8 cellular contexts compared by ENCODE assay signal in the genomic region with DNA sequence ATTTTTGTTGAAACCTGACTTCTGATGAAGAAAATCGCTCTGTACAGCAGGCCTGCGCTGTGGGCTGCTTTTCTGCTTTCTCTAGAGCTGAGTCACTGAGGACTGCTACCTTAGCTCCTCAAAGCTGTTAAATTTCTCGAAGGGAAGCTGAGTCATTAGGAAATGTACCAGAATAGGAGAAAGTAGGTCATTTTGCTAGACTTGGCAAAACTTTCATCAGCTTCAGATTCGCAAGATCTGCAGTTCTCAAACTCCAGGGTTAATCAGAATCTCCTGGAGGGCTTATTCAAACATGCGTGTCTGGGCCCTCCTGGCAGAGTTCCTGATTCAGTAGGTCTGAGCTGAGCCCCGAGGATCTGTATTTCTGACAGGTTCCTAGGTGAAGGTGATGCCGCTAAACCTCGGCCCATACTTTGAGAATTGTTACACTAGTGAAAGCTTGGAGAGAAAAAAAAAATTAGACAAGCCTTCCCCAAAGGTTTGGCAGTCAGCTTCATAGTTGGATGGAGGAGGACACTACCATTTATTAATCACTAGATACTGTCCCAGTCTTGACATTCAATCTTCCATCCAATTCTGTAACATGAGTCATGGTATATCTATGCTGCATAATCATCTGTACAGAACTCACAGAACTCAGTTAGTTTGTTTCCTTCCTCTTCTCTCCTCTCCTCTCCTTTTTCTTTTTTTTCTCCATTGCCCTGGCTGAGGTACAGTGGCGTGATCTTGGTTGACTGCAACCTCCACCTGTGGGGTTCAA.
A peak's percentile ranks its signal among the peaks of the same experiment; 100 is the strongest.
DNase-seq lines count a peak whose midpoint lies in the region; ATAC-seq and TF ChIP-seq lines count a peak whose summit lies in the region.

No MANE protein-coding gene starts in this region.

- CTCF ChIA-PET in HEK293 (lab: Yijun Ruan, JAX), result interaction anchor here (0.7 kb wide), 1 partner anchor 389 kb away, joined by 4 read pairs; no protein-coding TSS in a partner anchor
- CTCF ChIA-PET in WTC11 (lab: Charles Lee), result no interaction called here

- H3K4me1 ChIP-seq in HEK293 (ENCODE audit: control insufficient read depth, insufficient read depth, low read length) (no peaks in the 10 kb centered on the region; the same call in 1 of the 2 replicates), BE2C (no peaks in the 10 kb centered on the region)

- H3K27ac ChIP-seq in HEK293 (ENCODE audit: extremely low read depth, low read depth, low read length), result no peak overlapping the region

- H3K4me3 Mint-ChIP-seq in WTC11 (no peak overlapping the region), immature natural killer cell (no peak overlapping the region)

- H3K36me3 ChIP-seq in HEK293 (ENCODE audit: control insufficient read depth in 2 of 2, insufficient read depth in 1 of 2, low read length in 2 of 2), result no peaks in the 10 kb centered on the region
- H3K36me3 ChIP-seq in BE2C, result no peaks in the 10 kb centered on the region

- no peaks in the 10 kb centered on the region for H3K9me3 ChIP-seq in HEK293 (ENCODE audit: control insufficient read depth, insufficient read depth, low read depth, low read length)
- no peaks in the 10 kb centered on the region for H3K9me3 ChIP-seq in BE2C

- TF ChIP-seq CTCF in HEK293 (tag by site-specific recombination; IDR thresholded peaks at IDR 0.05) (no peak), WTC11 (IDR thresholded peaks at IDR 0.05) (no peak), BE2C (IDR thresholded peaks at IDR 0.05; ENCODE audit: low read depth, low read length) (no peak)

- H3K4me3 ChIP-seq in HEK293 (ENCODE audit: low read depth, low read length) (no peak overlapping the region), BE2C (ENCODE audit: low read depth, low read length) (no peak overlapping the region)

- H3K9me3 Mint-ChIP-seq in WTC11 (no peaks in the 10 kb centered on the region), immature natural killer cell (peaks cover 0 to 3% (median 0%) of the 10 kb centered on the region in 6 donors)

- peaks cover 16% of the 10 kb centered on the region for H3K4me1 Mint-ChIP-seq in WTC11
- H3K4me1 Mint-ChIP-seq in immature natural killer cell, result no peaks in the 10 kb centered on the region

- H3K27ac Mint-ChIP-seq in WTC11, result no peak overlapping the region
- peak overlapping the region in 1 of 6 donors; percentile 11 for H3K27ac Mint-ChIP-seq in immature natural killer cell

- no peaks in the 10 kb centered on the region for H3K27me3 ChIP-seq in BE2C

- POLR2A ChIA-PET in HEK293 (lab: Yijun Ruan, JAX) (no interaction called here), WTC11 (lab: Charles Lee) (no interaction called here)

- ATAC-seq in WTC11 (peak; percentile 46; the same call in 1 of the 2 replicates), HG03280 (IDR thresholded peaks at IDR 0.05; ENCODE audit: unreplicated experiment) (no peak)

- DNase-seq in WTC11 (ENCODE audit: low spot score) (no peak), head of caudate nucleus (peak in 41 of 42 donors; percentile 5 to 86 (median 56)), NCI-H1417 (lab: John Stamatoyannopoulos, UW) (no peak), BE2C (no peak), immature natural killer cell (no peak)
- peak; percentile 43 for DNase-seq in stimulated activated CD4-positive, alpha-beta T cell treated with anti-CD3 and anti-CD28 coated beads, Interleukin-15, amount 100 ng/mL, for 24 hours

- H3K36me3 Mint-ChIP-seq in WTC11, result no peaks in the 10 kb centered on the region
- no peaks in the 10 kb centered on the region for H3K36me3 Mint-ChIP-seq in immature natural killer cell

- intact Hi-C loops in head of caudate nucleus (cut with DNase I), result no loop called here

- H3K27me3 Mint-ChIP-seq in WTC11 (ENCODE audit: low read depth) (no peaks in the 10 kb centered on the region), immature natural killer cell (ENCODE audit: low read depth in 3 of 3) (peaks cover 0 to 2% (median 2%) of the 10 kb centered on the region in 3 donors)

TF ChIP-seq in HEK293, 187 proteins besides CTCF, POLR2A, EP300 and RAD21 (continues in another document):
- TF ChIP-seq IKZF3 (tag by site-specific recombination; IDR thresholded peaks at IDR 0.05) (no peak), ZNF174 (tag by site-specific recombination; IDR thresholded peaks at IDR 0.05) (no peak), ZNF404 (tag by site-specific recombination; IDR thresholded peaks at IDR 0.05) (no peak), ZNF560 (tag by site-specific recombination; IDR thresholded peaks at IDR 0.05; ENCODE audit: borderline replicate concordance) (no peak), ZNF433 (tag by site-specific recombination; IDR thresholded peaks at IDR 0.05; ENCODE audit: low read depth) (no peak), ZNF2 (tag by site-specific recombination; IDR thresholded peaks at IDR 0.05) (no peak), PRDM1 (tag by site-specific recombination; IDR thresholded peaks at IDR 0.05) (peak; percentile 28; the same call in 1 of the 2 replicates), ZNF510 (tag by site-specific recombination; IDR thresholded peaks at IDR 0.05; ENCODE audit: insufficient replicate concordance) (no peak), ZNF843 (tag by site-specific recombination; IDR thresholded peaks at IDR 0.05) (no peak), ZBTB20 (tag by site-specific recombination; IDR thresholded peaks at IDR 0.05) (no peak), ZBTB7A (tag by site-specific recombination; IDR thresholded peaks at IDR 0.05; ENCODE audit: low read depth) (no peak)
- TF ChIP-seq, protein P1, sequence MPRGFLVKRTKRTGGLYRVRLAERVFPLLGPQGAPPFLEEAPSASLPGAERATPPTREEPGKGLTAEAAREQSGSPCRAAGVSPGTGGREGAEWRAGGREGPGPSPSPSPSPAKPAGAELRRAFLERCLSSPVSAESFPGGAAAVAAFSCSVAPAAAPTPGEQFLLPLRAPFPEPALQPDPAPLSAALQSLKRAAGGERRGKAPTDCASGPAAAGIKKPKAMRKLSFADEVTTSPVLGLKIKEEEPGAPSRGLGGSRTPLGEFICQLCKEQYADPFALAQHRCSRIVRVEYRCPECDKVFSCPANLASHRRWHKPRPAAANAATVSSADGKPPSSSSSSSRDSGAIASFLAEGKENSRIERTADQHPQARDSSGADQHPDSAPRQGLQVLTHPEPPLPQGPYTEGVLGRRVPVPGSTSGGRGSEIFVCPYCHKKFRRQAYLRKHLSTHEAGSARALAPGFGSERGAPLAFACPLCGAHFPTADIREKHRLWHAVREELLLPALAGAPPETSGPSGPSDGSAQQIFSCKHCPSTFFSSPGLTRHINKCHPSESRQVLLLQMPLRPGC (tag by site-specific recombination; IDR thresholded peaks at IDR 0.05), result no peak
- TF ChIP-seq, protein P2, sequence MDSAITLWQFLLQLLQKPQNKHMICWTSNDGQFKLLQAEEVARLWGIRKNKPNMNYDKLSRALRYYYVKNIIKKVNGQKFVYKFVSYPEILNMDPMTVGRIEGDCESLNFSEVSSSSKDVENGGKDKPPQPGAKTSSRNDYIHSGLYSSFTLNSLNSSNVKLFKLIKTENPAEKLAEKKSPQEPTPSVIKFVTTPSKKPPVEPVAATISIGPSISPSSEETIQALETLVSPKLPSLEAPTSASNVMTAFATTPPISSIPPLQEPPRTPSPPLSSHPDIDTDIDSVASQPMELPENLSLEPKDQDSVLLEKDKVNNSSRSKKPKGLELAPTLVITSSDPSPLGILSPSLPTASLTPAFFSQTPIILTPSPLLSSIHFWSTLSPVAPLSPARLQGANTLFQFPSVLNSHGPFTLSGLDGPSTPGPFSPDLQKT (IDR thresholded peaks at IDR 0.05; ENCODE audit: borderline replicate concordance, low read depth, low read length), result no peak

TF ChIP-seq in WTC11, 78 proteins besides CTCF, POLR2A, EP300 and RAD21:
- no peak for TF ChIP-seq FOXK1 (CRISPR knock-in tag; IDR thresholded peaks at IDR 0.05)
- no peak for TF ChIP-seq MXD4 (CRISPR knock-in tag; IDR thresholded peaks at IDR 0.05; ENCODE audit: borderline replicate concordance)
- no peak for TF ChIP-seq NFATC4 (CRISPR knock-in tag; IDR thresholded peaks at IDR 0.05)
- TF ChIP-seq, protein P3, sequence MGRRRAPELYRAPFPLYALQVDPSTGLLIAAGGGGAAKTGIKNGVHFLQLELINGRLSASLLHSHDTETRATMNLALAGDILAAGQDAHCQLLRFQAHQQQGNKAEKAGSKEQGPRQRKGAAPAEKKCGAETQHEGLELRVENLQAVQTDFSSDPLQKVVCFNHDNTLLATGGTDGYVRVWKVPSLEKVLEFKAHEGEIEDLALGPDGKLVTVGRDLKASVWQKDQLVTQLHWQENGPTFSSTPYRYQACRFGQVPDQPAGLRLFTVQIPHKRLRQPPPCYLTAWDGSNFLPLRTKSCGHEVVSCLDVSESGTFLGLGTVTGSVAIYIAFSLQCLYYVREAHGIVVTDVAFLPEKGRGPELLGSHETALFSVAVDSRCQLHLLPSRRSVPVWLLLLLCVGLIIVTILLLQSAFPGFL (CRISPR knock-in tag; IDR thresholded peaks at IDR 0.05; ENCODE audit: borderline replicate concordance), result no peak
- TF ChIP-seq, protein P4, sequence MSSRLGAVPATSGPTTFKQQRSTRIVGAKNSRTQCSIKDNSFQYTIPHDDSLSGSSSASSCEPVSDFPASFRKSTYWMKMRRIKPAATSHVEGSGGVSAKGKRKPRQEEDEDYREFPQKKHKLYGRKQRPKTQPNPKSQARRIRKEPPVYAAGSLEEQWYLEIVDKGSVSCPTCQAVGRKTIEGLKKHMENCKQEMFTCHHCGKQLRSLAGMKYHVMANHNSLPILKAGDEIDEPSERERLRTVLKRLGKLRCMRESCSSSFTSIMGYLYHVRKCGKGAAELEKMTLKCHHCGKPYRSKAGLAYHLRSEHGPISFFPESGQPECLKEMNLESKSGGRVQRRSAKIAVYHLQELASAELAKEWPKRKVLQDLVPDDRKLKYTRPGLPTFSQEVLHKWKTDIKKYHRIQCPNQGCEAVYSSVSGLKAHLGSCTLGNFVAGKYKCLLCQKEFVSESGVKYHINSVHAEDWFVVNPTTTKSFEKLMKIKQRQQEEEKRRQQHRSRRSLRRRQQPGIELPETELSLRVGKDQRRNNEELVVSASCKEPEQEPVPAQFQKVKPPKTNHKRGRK (CRISPR knock-in tag; IDR thresholded peaks at IDR 0.05; ENCODE audit: borderline replicate concordance), result no peak
- TF ChIP-seq, protein P5, sequence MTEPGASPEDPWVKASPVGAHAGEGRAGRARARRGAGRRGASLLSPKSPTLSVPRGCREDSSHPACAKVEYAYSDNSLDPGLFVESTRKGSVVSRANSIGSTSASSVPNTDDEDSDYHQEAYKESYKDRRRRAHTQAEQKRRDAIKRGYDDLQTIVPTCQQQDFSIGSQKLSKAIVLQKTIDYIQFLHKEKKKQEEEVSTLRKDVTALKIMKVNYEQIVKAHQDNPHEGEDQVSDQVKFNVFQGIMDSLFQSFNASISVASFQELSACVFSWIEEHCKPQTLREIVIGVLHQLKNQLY (CRISPR knock-in tag; IDR thresholded peaks at IDR 0.05), result no peak
- TF ChIP-seq, protein P6, sequence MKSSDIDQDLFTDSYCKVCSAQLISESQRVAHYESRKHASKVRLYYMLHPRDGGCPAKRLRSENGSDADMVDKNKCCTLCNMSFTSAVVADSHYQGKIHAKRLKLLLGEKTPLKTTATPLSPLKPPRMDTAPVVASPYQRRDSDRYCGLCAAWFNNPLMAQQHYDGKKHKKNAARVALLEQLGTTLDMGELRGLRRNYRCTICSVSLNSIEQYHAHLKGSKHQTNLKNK (CRISPR knock-in tag; IDR thresholded peaks at IDR 0.05), result no peak
TF ChIP-seq in WTC11: peak in this region for 0.

Comparison
In these comparisons a context has a peak if more than half of its experiments do, and no peak if none do; other contexts are left out.
1. DNase-seq: peak in head of caudate nucleus (41 of 42) and stimulated activated CD4-positive, alpha-beta T cell treated with anti-CD3 and anti-CD28 coated beads, Interleukin-15, amount 100 ng/mL, for 24 hours (single experiment); none in WTC11 (single experiment), NCI-H1417 (0 of 3), BE2C (single experiment) and immature natural killer cell (0 of 3).